ENCODE assay signal across 6 cellular contexts in the genomic region with DNA sequence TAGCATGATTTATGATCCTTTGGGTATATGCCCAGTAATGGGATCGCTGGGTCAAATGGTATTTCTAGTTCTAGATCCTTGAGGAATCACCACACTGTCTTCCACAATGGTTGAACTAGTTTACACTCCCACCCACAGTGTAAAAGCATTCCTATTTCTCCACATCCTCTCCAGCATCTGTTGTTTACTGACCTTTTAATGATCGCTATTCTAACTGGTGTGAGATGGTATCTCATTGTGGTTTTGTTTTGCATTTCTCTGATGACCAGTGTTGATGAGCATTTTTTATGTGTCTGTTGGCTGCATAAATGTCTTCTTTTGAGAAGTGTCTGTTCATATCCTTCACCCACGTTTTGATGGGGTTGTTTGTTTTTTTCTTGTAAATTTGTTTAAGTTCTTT. TPM values are rescaled to one million over a fixed set of nuclear protein-coding genes. Genes with fewer than 3 reads are reported as not detected.
DNase-seq lines count a peak whose midpoint lies in the region; ATAC-seq, FAIRE-seq and TF ChIP-seq lines count a peak whose summit lies in the region.
"Not testable (repeated sequence)": the region's sequence is repeated elsewhere in the genome, so short reads cannot be mapped to it uniquely, and the experiment has no call there.

No MANE protein-coding gene starts in this region.

- H3K4me3 ChIP-seq in K562; fibroblast of villous mesenchyme (ENCODE audit: low read depth, low read length): not testable (repeated sequence)

- not testable (repeated sequence) for H2AFZ ChIP-seq in K562 (ENCODE audit: low read depth, low read length)

- not testable (repeated sequence) for H3K27me3 ChIP-seq in K562 (ENCODE audit: control insufficient read depth in 2 of 2, insufficient read depth in 2 of 2, low read length in 2 of 2)

- CTCF ChIA-PET in K562 (lab: Yijun Ruan, JAX; ENCODE audit: low intra/inter-chr PET ratio) = not testable (repeated sequence)

- not testable (repeated sequence) for FAIRE-seq in K562 (lab: Jason Lieb, UNC)

- peaks cover 13% of the 10 kb centered on the region for H3K36me3 Mint-ChIP-seq in mesothelial cell of epicardium

- H3K27ac Mint-ChIP-seq in mesothelial cell of epicardium = peak overlapping the region; percentile 14

- not testable (repeated sequence) for TF ChIP-seq CTCF in VCaP (conservative IDR thresholded peaks at IDR 0.05); K562 (IDR thresholded peaks at IDR 0.05 in 2 of 3, conservative IDR thresholded peaks at IDR 0.05 in 1 of 3; ENCODE audit: insufficient read depth in 2 of 3, low read depth in 1 of 3, low read length in 3 of 3); fibroblast of villous mesenchyme (IDR thresholded peaks at IDR 0.05; ENCODE audit: insufficient read depth, low read depth, low read length); mesothelial cell of epicardium (IDR thresholded peaks at IDR 0.05; ENCODE audit: unreplicated experiment)

- intact Hi-C loops in K562 (cut with micrococcal nuclease) = not testable (repeated sequence)

- WGBS in K562 (ENCODE audit: insufficient coverage, low coverage, missing lambda C conversion rate) = 39% methylated on average over 3 of the region's 3 CpGs

- POLR2A ChIA-PET in K562 (lab: Yijun Ruan, JAX) = not testable (repeated sequence)

- not testable (repeated sequence) for H3K27me3 Mint-ChIP-seq in mesothelial cell of epicardium (ENCODE audit: low read depth)

- TF ChIP-seq EP300 in K562 (IDR thresholded peaks at IDR 0.05; ENCODE audit: low read length) = not testable (repeated sequence)

- not testable (repeated sequence) for ATAC-seq in K562

- BruUV-seq in K562 (replicated peaks; lab: Mats Ljungman, UMichigan) = not testable (repeated sequence)

- H3K9me1 ChIP-seq in K562 (ENCODE audit: control insufficient read depth, insufficient read depth, low read length) = not testable (repeated sequence)

- H4K20me1 ChIP-seq in K562 (replicated peaks; ENCODE audit: control insufficient read depth, insufficient read depth, low read length) = not testable (repeated sequence)

- H3K36me3 ChIP-seq in K562 (ENCODE audit: control insufficient read depth, insufficient read depth, low read length) = not testable (repeated sequence)

- DNase-seq in EL (peak; percentile 27), LHCN-M2 (ENCODE audit: low read depth) (peak; percentile 47), fibroblast of villous mesenchyme (ENCODE audit: low read depth) (peak; percentile 78)
- DNase-seq in K562 (ENCODE audit: extremely low read depth in 1 of 4, low spot score in 3 of 4); mesothelial cell of epicardium (ENCODE audit: low spot score in 2 of 2, unreplicated experiment in 2 of 2): not testable (repeated sequence)

- peaks cover 13% of the 10 kb centered on the region for H3K9me3 Mint-ChIP-seq in mesothelial cell of epicardium

- not testable (repeated sequence) for H3K9ac ChIP-seq in K562 (ENCODE audit: insufficient read depth in 1 of 2, low read depth in 2 of 2, low read length in 2 of 2)

- not testable (repeated sequence) for H3K4me2 ChIP-seq in K562 (ENCODE audit: insufficient read depth, low read length)

- TF ChIP-seq POLR2A in K562 (conservative IDR thresholded peaks at IDR 0.05) = not testable (repeated sequence)

- not testable (repeated sequence) for H3K4me1 ChIP-seq in K562 (replicated peaks in 1 of 2; ENCODE audit: control insufficient read depth in 2 of 2, insufficient read depth in 2 of 2, low read length in 2 of 2)

- H3K4me3 Mint-ChIP-seq in mesothelial cell of epicardium = not testable (repeated sequence)

- TF ChIP-seq RAD21 in K562 (CRISPR knock-in tag; conservative IDR thresholded peaks at IDR 0.05 in 1 of 2, IDR thresholded peaks at IDR 0.05 in 1 of 2) = not testable (repeated sequence)

- in situ Hi-C loops in K562 (cut with MboI) = not testable (repeated sequence)

- peak overlapping the region; percentile 76 for H3K27ac ChIP-seq in VCaP
- H3K27ac ChIP-seq in K562 (ENCODE audit: extremely low read depth, low read depth, low read length) = not testable (repeated sequence)

- H3K4me1 Mint-ChIP-seq in mesothelial cell of epicardium = not testable (repeated sequence)

- peaks cover 16% of the 10 kb centered on the region; the same call in 1 of the 3 replicates for H3K79me2 ChIP-seq in K562 (ENCODE audit: control insufficient read depth, insufficient read depth, low read length)

- H3K9me3 ChIP-seq in K562 (replicated peaks; ENCODE audit: control insufficient read depth, insufficient read depth, low read depth, low read length) = not testable (repeated sequence)

TF ChIP-seq in K562, 482 proteins besides CTCF, POLR2A, EP300 and RAD21:
- TF ChIP-seq, protein P1, sequence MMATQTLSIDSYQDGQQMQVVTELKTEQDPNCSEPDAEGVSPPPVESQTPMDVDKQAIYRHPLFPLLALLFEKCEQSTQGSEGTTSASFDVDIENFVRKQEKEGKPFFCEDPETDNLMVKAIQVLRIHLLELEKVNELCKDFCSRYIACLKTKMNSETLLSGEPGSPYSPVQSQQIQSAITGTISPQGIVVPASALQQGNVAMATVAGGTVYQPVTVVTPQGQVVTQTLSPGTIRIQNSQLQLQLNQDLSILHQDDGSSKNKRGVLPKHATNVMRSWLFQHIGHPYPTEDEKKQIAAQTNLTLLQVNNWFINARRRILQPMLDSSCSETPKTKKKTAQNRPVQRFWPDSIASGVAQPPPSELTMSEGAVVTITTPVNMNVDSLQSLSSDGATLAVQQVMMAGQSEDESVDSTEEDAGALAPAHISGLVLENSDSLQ (IDR thresholded peaks at IDR 0.05) = 0 out of 2 replicates have a peak, but pooled peaks have one; percentile 11

RNA-seq across cellular contexts. Expression of a gene that starts 20.7 kb away (rescaled TPM):
- total RNA-seq in LHCN-M2 (2014; rRNA removed) = 6.6 and 8.6 TPM in 2 replicates
- 4.1 TPM for polyA plus RNA-seq in LHCN-M2 (2012)
- 24.3 and 29.1 TPM in 2 replicates for total RNA-seq in K562 (2011; cell fraction: chromatin; rRNA removed; ENCODE audit: low replicate concordance)
- 10.5 and 11.7 TPM in 2 replicates for total RNA-seq in K562 (2011; cell fraction: nucleolus; rRNA removed)
- total RNA-seq in K562 (2011; cell fraction: nucleoplasm; rRNA removed) = 19.6 and 24.3 TPM in 2 replicates
- 2.9 and 4.4 TPM in 2 replicates for total RNA-seq in K562 (2014; rRNA removed)
- 3.2 and 5.2 TPM in 2 replicates for total RNA-seq in K562 (2014; rRNA removed; fragmentation: Illumina TruSeq; extraction: Trizol)
- 5.8 and 6.8 TPM in 2 replicates for total RNA-seq in K562 (2015; rRNA removed; fragmentation: Illumina TruSeq; extraction: Trizol)
- 8.6 and 9.7 TPM in 2 replicates for total RNA-seq in K562 (2021)
- polyA plus RNA-seq in K562 (2011; rRNA removed) = 9.6 and 15.6 TPM in 2 replicates
- 10.8 and 12.4 TPM in 2 replicates for polyA plus RNA-seq in K562 (2011; cell fraction: cytosol; rRNA removed)
- polyA plus RNA-seq in K562 (2011; cell fraction: nucleus; rRNA removed) = 29.5 and 31.2 TPM in 2 replicates
- 7.4 and 9.3 TPM in 2 replicates for polyA plus RNA-seq in K562 (2012)
- 7.3 and 8.2 TPM in 2 replicates for polyA plus RNA-seq in K562 (2014; fragmentation: Illumina TruSeq; extraction: Trizol)
- polyA plus RNA-seq in K562 (2014; fragmentation: Nextera tagmentation; extraction: Ambion mirVana) = under 1 TPM; 0.27 to 0.41 TPM
- 7.8 and 8.8 TPM in 2 replicates for polyA plus RNA-seq in K562 (2014; rRNA removed)
- 10.6 and 12.2 TPM in 2 replicates for polyA minus RNA-seq in K562 (2011; rRNA and poly(A)+ RNA removed)
- 7.3 and 11.4 TPM in 2 replicates for polyA minus RNA-seq in K562 (2011; cell fraction: cytosol; rRNA and poly(A)+ RNA removed)
- polyA minus RNA-seq in K562 (2011; cell fraction: nucleus; rRNA and poly(A)+ RNA removed) = 3.8 and 7.2 TPM in 2 replicates
- 4.8 and 5.6 TPM in 2 replicates for total RNA-seq in fibroblast of villous mesenchyme
- total RNA-seq in mesothelial cell of epicardium = 39.7 to 47.2 TPM (median 46.1 TPM) in 3 replicates
